23 cellular contexts compared by ENCODE assay signal in the genomic region with DNA sequence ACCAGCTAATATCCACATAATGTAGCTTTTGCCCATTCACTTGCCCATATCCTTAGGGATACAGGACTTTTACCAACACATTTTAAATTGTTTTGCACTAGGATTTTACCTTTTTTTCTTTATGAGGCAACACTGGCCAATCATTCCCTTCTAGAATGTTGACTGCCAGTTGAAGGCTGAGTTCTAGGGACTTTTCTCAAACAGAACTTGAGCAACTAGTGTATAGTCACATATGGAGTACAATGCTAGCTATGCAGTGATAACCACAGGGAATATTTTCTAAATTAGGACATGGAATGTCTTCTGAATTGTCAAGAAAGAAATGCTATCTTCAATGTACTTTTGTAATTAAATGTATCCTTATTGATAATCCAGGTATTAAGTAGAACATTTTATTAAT.
"Had no signal": no experiment of that assay in that cellular context is flagged by ENCODE, and none has a peak within 500 bp of the region (broad histone marks: within the 10 kb centered on the region; RNA-seq: fewer than 3 reads in every experiment).

No MANE protein-coding gene starts in this region.

- ATAC-seq: activated CD8-positive, alpha-beta memory T cell treated with anti-CD3 and anti-CD28 coated beads, Interleukin-2, amount 10 ng/mL, durations not matched to agents 7 days and 5 days; left ventricle myocardium superior; mucosa of descending colon; psoas muscle; right cardiac atrium; stimulated activated effector memory CD8-positive, alpha-beta T cell treated with anti-CD3 and anti-CD28 coated beads, Interleukin-12 subunit alpha, Interleukin-12 subunit beta, amount 100 ng/mL, for 72 hours had no signal

- H3K36me3 ChIP-seq: ovary had no signal

- H3K27me3 Mint-ChIP-seq: activated CD4-positive, alpha-beta memory T cell treated with anti-CD3 and anti-CD28 coated beads, Interleukin-2, amount 10 ng/mL, durations not matched to agents 7 days and 5 days; activated CD8-positive, alpha-beta memory T cell treated with anti-CD3 and anti-CD28 coated beads, Interleukin-2, amount 10 ng/mL, durations not matched to agents 7 days and 5 days; naive B cell had no signal

- H3K4me1 Mint-ChIP-seq: activated CD4-positive, alpha-beta memory T cell treated with anti-CD3 and anti-CD28 coated beads, Interleukin-2, amount 10 ng/mL, durations not matched to agents 7 days and 5 days; activated CD8-positive, alpha-beta memory T cell treated with anti-CD3 and anti-CD28 coated beads, Interleukin-2, amount 10 ng/mL, durations not matched to agents 7 days and 5 days; immature natural killer cell; naive B cell; neural progenitor cell; stimulated activated effector memory CD8-positive, alpha-beta T cell treated with anti-CD3 and anti-CD28 coated beads, Interleukin-12 subunit alpha, Interleukin-12 subunit beta, amount 100 ng/mL, for 72 hours had no signal

- H3K9me3 Mint-ChIP-seq: activated CD4-positive, alpha-beta memory T cell treated with anti-CD3 and anti-CD28 coated beads, Interleukin-2, amount 10 ng/mL, durations not matched to agents 7 days and 5 days; activated T-helper 2 cell treated with anti-CD3 and anti-CD28 coated beads, Interferon-gamma antibody, Interleukin-2, Interleukin-4, amounts not matched to agents 10 μg/mL and 5 μg/mL and 100 μg/mL, durations not matched to agents 14 hours and 24 hours and 36 hours; immature natural killer cell; neural progenitor cell; stimulated activated effector memory CD8-positive, alpha-beta T cell treated with anti-CD3 and anti-CD28 coated beads, Interleukin-12 subunit alpha, Interleukin-12 subunit beta, amount 100 ng/mL, for 72 hours had no signal

- H3K27ac ChIP-seq: dorsolateral prefrontal cortex, neural progenitor cell, ovary, psoas muscle, stomach, vagina had no signal

- H3K4me3 ChIP-seq: dorsolateral prefrontal cortex, mucosa of descending colon, neural progenitor cell, ovary, psoas muscle, stomach, vagina had no signal

- H3K27me3 ChIP-seq: dorsolateral prefrontal cortex, neural progenitor cell, ovary, stomach, vagina had no signal

- DNase-seq: activated CD4-positive, alpha-beta memory T cell treated with anti-CD3 and anti-CD28 coated beads, Interleukin-2, amount 10 ng/mL, durations not matched to agents 7 days and 5 days; activated CD4-positive, alpha-beta T cell treated with anti-CD3 and anti-CD28 coated beads for 48 hours; activated CD4-positive, CD25-positive, alpha-beta regulatory T cell; activated CD8-positive, alpha-beta memory T cell treated with anti-CD3 and anti-CD28 coated beads, Interleukin-2, amount 10 ng/mL, durations not matched to agents 7 days and 5 days; activated naive CD4-positive, alpha-beta T cell treated with Interleukin-2 at 50 U/mL for 16 hours; aorta; dorsolateral prefrontal cortex; immature natural killer cell; left ventricle myocardium superior; mucosa of descending colon; naive B cell; ovary; psoas muscle; right cardiac atrium; small intestine; stimulated activated CD4-positive, alpha-beta T cell treated with anti-CD3 and anti-CD28 coated beads, Interleukin-15, amount 100 ng/mL, for 24 hours; stimulated activated CD4-positive, alpha-beta T cell treated with anti-CD3 and anti-CD28 coated beads, Interleukin-2, amount 100 ng/mL, for 48 hours; stomach; T1000 had no signal

- H3K27ac Mint-ChIP-seq: activated CD4-positive, alpha-beta memory T cell treated with anti-CD3 and anti-CD28 coated beads, Interleukin-2, amount 10 ng/mL, durations not matched to agents 7 days and 5 days; activated CD8-positive, alpha-beta memory T cell treated with anti-CD3 and anti-CD28 coated beads, Interleukin-2, amount 10 ng/mL, durations not matched to agents 7 days and 5 days; activated T-helper 2 cell treated with anti-CD3 and anti-CD28 coated beads, Interferon-gamma antibody, Interleukin-2, Interleukin-4, amounts not matched to agents 10 μg/mL and 5 μg/mL and 100 μg/mL, durations not matched to agents 14 hours and 24 hours and 36 hours; neural progenitor cell; stimulated activated effector memory CD8-positive, alpha-beta T cell treated with anti-CD3 and anti-CD28 coated beads, Interleukin-12 subunit alpha, Interleukin-12 subunit beta, amount 100 ng/mL, for 72 hours had no signal

- H3K4me3 Mint-ChIP-seq: activated CD4-positive, alpha-beta memory T cell treated with anti-CD3 and anti-CD28 coated beads, Interleukin-2, amount 10 ng/mL, durations not matched to agents 7 days and 5 days; activated CD8-positive, alpha-beta memory T cell treated with anti-CD3 and anti-CD28 coated beads, Interleukin-2, amount 10 ng/mL, durations not matched to agents 7 days and 5 days; immature natural killer cell; naive B cell; neural progenitor cell; stimulated activated effector memory CD8-positive, alpha-beta T cell treated with anti-CD3 and anti-CD28 coated beads, Interleukin-12 subunit alpha, Interleukin-12 subunit beta, amount 100 ng/mL, for 72 hours had no signal
